ENCODE assay signal across 9 cellular contexts in genomic region chr1:110494036-110494435, GRCh38. TPM values are rescaled to one million over a fixed set of nuclear protein-coding genes. Genes with fewer than 3 reads are reported as not detected.
"Had no signal": no experiment of that assay in that cellular context is flagged by ENCODE, and none has a peak within 500 bp of the region (broad histone marks: within the 10 kb centered on the region; RNA-seq: fewer than 3 reads in every experiment).

No MANE protein-coding gene starts in this region.

- ATAC-seq: HepG2 had no signal

- H3K4me1 Mint-ChIP-seq: IgD-negative memory B cell had no signal

- H2AFZ ChIP-seq: GM23248 had no signal

- FAIRE-seq: H54, HepG2 had no signal

- H3K27ac ChIP-seq: GM23248, HL-60 had no signal

- DNase-seq: GOT3, HCEC 1CT had no signal

- H3K27me3 Mint-ChIP-seq: IgD-negative memory B cell had no signal

- H3K4me3 ChIP-seq: GM23248 had no signal

- H3K9me3 Mint-ChIP-seq: H9, IgD-negative memory B cell had no signal

- H3K27ac Mint-ChIP-seq: IgD-negative memory B cell had no signal

- H3K36me3 Mint-ChIP-seq: IgD-negative memory B cell had no signal

- H3K9ac ChIP-seq: GM23248 had no signal

RNA-seq across cellular contexts. Expression of gene KCNA10, which starts 24.9 kb away (rescaled TPM):
- total RNA-seq: GM23248, H9, HepG2, HT1080 had no signal
- polyA plus RNA-seq: GM23248, HepG2, IgD-negative memory B cell had no signal

RNA-seq across cellular contexts. Expression of gene PROK1, which starts 43.1 kb away (rescaled TPM):
- total RNA-seq: GM23248, H9, HepG2, HT1080 had no signal
- polyA plus RNA-seq: GM23248, IgD-negative memory B cell had no signal
